8 cellular contexts compared by ENCODE assay signal in genomic region chr2:16608661-16609643, GRCh38. TPM values are rescaled to one million over a fixed set of nuclear protein-coding genes. Genes with fewer than 3 reads are reported as not detected.
DNase-seq lines count a peak whose midpoint lies in the region; ATAC-seq and TF ChIP-seq lines count a peak whose summit lies in the region.

No MANE protein-coding gene starts in this region.

- DNase-seq in C1 segment of cervical spinal cord (lab: John Stamatoyannopoulos, UW) (peak in 13 of 14 donors; percentile 32 to 86 (median 75)), GM19240 (ENCODE audit: insufficient read length, low spot score) (peak; percentile 59), NCI-H510A treated with DMSO at 0.1 percent for 48 hours (lab: John Stamatoyannopoulos, UW) (peak; percentile 71), lung (ENCODE audit: low spot score) (peak; percentile 86)
- DNase-seq in activated CD4-positive, alpha-beta T cell treated with anti-CD3 and anti-CD28 coated beads, Interleukin-2, amount 50 U/mL, for 4 hours, result peak; percentile 77 to 81
- peak; percentile 66 to 80 (median 69) for DNase-seq in stimulated activated CD4-positive, alpha-beta T cell treated with anti-CD3 and anti-CD28 coated beads, TNF-alpha, amount 100 ng/mL, for 4 hours (ENCODE audit: low read depth in 3 of 3)

- H3K4me1 ChIP-seq in ectodermal cell (ENCODE audit: control insufficient read depth, insufficient read depth, low read length) (no peaks in the 10 kb centered on the region), lung (ENCODE audit: control insufficient read depth in 2 of 2, insufficient read depth in 2 of 2, low read length in 2 of 2) (peaks cover 0 to 6% of the 10 kb centered on the region in 2 donors)

- H3K27me3 ChIP-seq in ectodermal cell (ENCODE audit: control insufficient read depth, insufficient read depth, low read length, poor library complexity, severe bottlenecking) (no peaks in the 10 kb centered on the region), lung (ENCODE audit: control insufficient read depth, insufficient read depth) (no peaks in the 10 kb centered on the region)

- peak overlapping the region; percentile 43 for H3K4me3 ChIP-seq in ectodermal cell (ENCODE audit: insufficient read depth, low read depth, low read length)
- H3K4me3 ChIP-seq in lung, result no peak overlapping the region

- H3K27ac ChIP-seq in ectodermal cell (ENCODE audit: insufficient read depth, low read depth, low read length, poor library complexity, severe bottlenecking) (peak overlapping the region; percentile 11), lung (ENCODE audit: low read depth in 1 of 2, low read length in 1 of 2) (peak overlapping the region in 1 of 2 donors; percentile 62)

- ATAC-seq in HG03442 (IDR thresholded peaks at IDR 0.05; ENCODE audit: unreplicated experiment), result peak; percentile 88
- ATAC-seq in lung (ENCODE audit: insufficient read depth, low FRiP score), result peak; percentile 91

- WGBS in ectodermal cell, 2 experiments, result 5 to 6% methylated on average over 21 of the region's 21 CpGs
- 5 to 7% methylated on average over 21 of the region's 21 CpGs for WGBS in lung, 2 donors

- H3K9me3 ChIP-seq in ectodermal cell (ENCODE audit: control insufficient read depth, low read length) (no peaks in the 10 kb centered on the region), lung (ENCODE audit: control insufficient read depth in 2 of 2, insufficient read depth in 1 of 2, low read length in 1 of 2) (peaks cover 0 to 1% of the 10 kb centered on the region in 2 donors)

- peak; percentile 81 for TF ChIP-seq CTCF in lung (IDR thresholded peaks at IDR 0.05; ENCODE audit: control extremely low read depth, extremely low read depth)

- no peaks in the 10 kb centered on the region for H3K36me3 ChIP-seq in ectodermal cell (ENCODE audit: control insufficient read depth, insufficient read depth, low read length)
- peaks cover 0 to 11% of the 10 kb centered on the region in 2 donors for H3K36me3 ChIP-seq in lung (ENCODE audit: control insufficient read depth in 2 of 2, insufficient read depth in 2 of 2, low read length in 2 of 2)

RNA-seq across cellular contexts. Expression of gene CYRIA, which starts 56.7 kb away (rescaled TPM):
- 5.8 TPM for polyA plus RNA-seq in ectodermal cell (2013, experiment 1 of 4)
- 3.6 TPM for polyA plus RNA-seq in ectodermal cell (2013, experiment 2 of 4)
- polyA plus RNA-seq in ectodermal cell (2013, experiment 3 of 4), result 4.1 TPM
- polyA plus RNA-seq in ectodermal cell (2013, experiment 4 of 4), result 4.7 TPM
- 10 to 100 TPM; 17.9 to 23.6 TPM for total RNA-seq in lung
- polyA plus RNA-seq in lung, result 10 to 100 TPM in 1 of 2 donors, 1 to 10 TPM in 1; 4.3 to 15.3 TPM
